ENCODE assay signal across 8 cellular contexts in the genomic region with DNA sequence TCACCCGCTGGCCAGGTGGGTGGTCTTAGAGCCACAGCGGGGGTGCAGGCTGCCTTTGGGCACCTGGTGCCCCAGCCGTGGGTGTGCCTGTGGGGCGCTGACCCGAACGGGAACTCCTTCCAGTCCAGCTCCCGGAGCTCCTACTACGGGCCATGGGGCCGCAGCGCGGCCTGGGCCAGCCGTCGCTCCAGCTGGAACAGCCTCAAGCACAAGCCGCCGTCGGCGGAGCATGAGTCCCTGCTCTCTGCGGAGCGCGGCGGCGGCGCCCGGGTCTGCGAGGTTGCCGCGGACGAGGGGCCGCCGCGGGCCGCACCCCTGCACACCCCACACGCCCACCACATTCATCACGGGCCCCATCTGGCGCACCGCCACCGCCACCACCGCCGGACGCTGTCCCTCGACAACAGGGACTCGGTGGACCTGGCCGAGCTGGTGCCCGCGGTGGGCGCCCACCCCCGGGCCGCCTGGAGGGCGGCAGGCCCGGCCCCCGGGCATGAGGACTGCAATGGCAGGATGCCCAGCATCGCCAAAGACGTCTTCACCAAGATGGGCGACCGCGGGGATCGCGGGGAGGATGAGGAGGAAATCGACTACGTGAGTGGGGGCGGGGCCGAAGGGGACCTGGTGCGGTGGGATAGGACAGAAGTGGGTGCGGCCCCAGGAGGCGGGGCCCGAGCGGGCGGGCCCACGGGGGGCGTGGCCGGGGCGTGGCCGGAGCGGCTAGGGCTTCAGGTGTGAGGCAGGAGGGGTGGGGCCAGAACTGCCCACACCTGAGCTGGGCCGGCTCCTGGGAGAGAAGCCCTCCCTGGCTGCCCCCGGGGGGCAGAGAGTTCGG.
DNase-seq lines count a peak whose midpoint lies in the region; ATAC-seq and TF ChIP-seq lines count a peak whose summit lies in the region.

No MANE protein-coding gene starts in this region.

- no peaks in the 10 kb centered on the region for H3K9me3 Mint-ChIP-seq in activated T-helper 17 cell treated with anti-CD3 and anti-CD28 coated beads, Interleukin-2, amount 50 U/mL, for 72 hours
- H3K9me3 Mint-ChIP-seq in stimulated activated naive B cell treated with anti-CD40 and anti-IgM and Interleukin-4, amounts not matched to agents 10 μg/mL and 1 μg/mL and 100 μg/mL, for 72 hours: no peaks in the 10 kb centered on the region

- H3K9me3 ChIP-seq in NT2/D1 (ENCODE audit: insufficient read depth, low read length) (no peaks in the 10 kb centered on the region), lower lobe of right lung (no peaks in the 10 kb centered on the region), MG63 (no peaks in the 10 kb centered on the region)

- H3K4me3 ChIP-seq in NT2/D1 (ENCODE audit: insufficient read length, low read depth) (peak overlapping the region; percentile 42), lower lobe of right lung (peak overlapping the region; percentile 25), MG63 (no peak overlapping the region)

- H3K9ac ChIP-seq in NT2/D1 (ENCODE audit: insufficient read length, low read depth): peak overlapping the region; percentile 76

- H3K4me1 Mint-ChIP-seq in activated T-helper 17 cell treated with anti-CD3 and anti-CD28 coated beads, Interleukin-2, amount 50 U/mL, for 72 hours: peaks cover 17% of the 10 kb centered on the region
- H3K4me1 Mint-ChIP-seq in stimulated activated naive B cell treated with anti-CD40 and anti-IgM and Interleukin-4, amounts not matched to agents 10 μg/mL and 1 μg/mL and 100 μg/mL, for 72 hours: peaks cover 18 to 28% of the 10 kb centered on the region in 2 donors

- TF ChIP-seq CTCF in lower lobe of right lung (IDR thresholded peaks at IDR 0.05): no peak

- no peak overlapping the region for H3K27ac ChIP-seq in lower lobe of right lung

- DNase-seq in NT2/D1 (ENCODE audit: low read depth, low spot score): no peak
- DNase-seq in lower lobe of right lung: no peak
- no peak for DNase-seq in stimulated activated naive B cell treated with anti-CD40 and anti-IgM and Interleukin-4, amounts not matched to agents 10 μg/mL and 1 μg/mL and 100 μg/mL, for 72 hours
- no peak for DNase-seq in MG63
- DNase-seq in SIG-M5 (lab: John Stamatoyannopoulos, UW): no peak
- no peak for DNase-seq in AG08395 (ENCODE audit: low spot score)

- peaks cover 11% of the 10 kb centered on the region for H3K4me1 ChIP-seq in NT2/D1 (ENCODE audit: insufficient read depth, insufficient read length)
- peaks cover 16% of the 10 kb centered on the region for H3K4me1 ChIP-seq in lower lobe of right lung

- H3K27me3 Mint-ChIP-seq in activated T-helper 17 cell treated with anti-CD3 and anti-CD28 coated beads, Interleukin-2, amount 50 U/mL, for 72 hours: no peaks in the 10 kb centered on the region
- H3K27me3 Mint-ChIP-seq in stimulated activated naive B cell treated with anti-CD40 and anti-IgM and Interleukin-4, amounts not matched to agents 10 μg/mL and 1 μg/mL and 100 μg/mL, for 72 hours: peaks cover 76 to 84% of the 10 kb centered on the region in 2 donors

- peak overlapping the region; percentile 72 for H3K4me3 Mint-ChIP-seq in activated T-helper 17 cell treated with anti-CD3 and anti-CD28 coated beads, Interleukin-2, amount 50 U/mL, for 72 hours
- H3K4me3 Mint-ChIP-seq in stimulated activated naive B cell treated with anti-CD40 and anti-IgM and Interleukin-4, amounts not matched to agents 10 μg/mL and 1 μg/mL and 100 μg/mL, for 72 hours: peak overlapping the region; percentile 83 to 86

- H3K27me3 ChIP-seq in NT2/D1 (ENCODE audit: insufficient read depth, insufficient read length) (peaks cover 46% of the 10 kb centered on the region), lower lobe of right lung (ENCODE audit: low read depth) (peaks cover 93% of the 10 kb centered on the region), MG63 (no peaks in the 10 kb centered on the region)

- intact Hi-C loops in lower lobe of right lung (cut with DNase I): no loop called here

- H3K27ac Mint-ChIP-seq in activated T-helper 17 cell treated with anti-CD3 and anti-CD28 coated beads, Interleukin-2, amount 50 U/mL, for 72 hours: peak overlapping the region; percentile 46
- no peak overlapping the region for H3K27ac Mint-ChIP-seq in stimulated activated naive B cell treated with anti-CD40 and anti-IgM and Interleukin-4, amounts not matched to agents 10 μg/mL and 1 μg/mL and 100 μg/mL, for 72 hours

- H3K36me3 ChIP-seq in NT2/D1 (ENCODE audit: insufficient read depth, insufficient read length, low read length) (no peaks in the 10 kb centered on the region), lower lobe of right lung (no peaks in the 10 kb centered on the region), MG63 (no peaks in the 10 kb centered on the region)

- peak; percentile 92 for ATAC-seq in activated T-helper 17 cell treated with anti-CD3 and anti-CD28 coated beads, Interleukin-2, amount 50 U/mL, for 72 hours (replicated peaks)
- ATAC-seq in lower lobe of right lung: peak; percentile 15 to 25
- ATAC-seq in stimulated activated naive B cell treated with anti-CD40 and anti-IgM and Interleukin-4, amounts not matched to agents 10 μg/mL and 1 μg/mL and 100 μg/mL, for 72 hours (replicated peaks): peak; percentile 43 to 68
- no peak for ATAC-seq in GM21381 (IDR thresholded peaks at IDR 0.05; ENCODE audit: unreplicated experiment)

- peaks cover 8% of the 10 kb centered on the region for H3K36me3 Mint-ChIP-seq in activated T-helper 17 cell treated with anti-CD3 and anti-CD28 coated beads, Interleukin-2, amount 50 U/mL, for 72 hours (ENCODE audit: low read depth)
- H3K36me3 Mint-ChIP-seq in stimulated activated naive B cell treated with anti-CD40 and anti-IgM and Interleukin-4, amounts not matched to agents 10 μg/mL and 1 μg/mL and 100 μg/mL, for 72 hours: peaks cover 0 to 2% of the 10 kb centered on the region in 2 donors
